Comparison of ENCODE assay signal across 13 cellular contexts in genomic region chr16:66365588-66365987, GRCh38. TPM values are rescaled to one million over a fixed set of nuclear protein-coding genes. Genes with fewer than 3 reads are reported as not detected.
DNase-seq lines count a peak whose midpoint lies in the region; ATAC-seq and TF ChIP-seq lines count a peak whose summit lies in the region.
"Had no signal": no experiment of that assay in that cellular context is flagged by ENCODE, and none has a peak within 500 bp of the region (broad histone marks: within the 10 kb centered on the region; RNA-seq: fewer than 3 reads in every experiment).

No MANE protein-coding gene starts in this region.

- H3K27me3 ChIP-seq in Peyer's patch (no peaks in the 10 kb centered on the region), endodermal cell (ENCODE audit: control insufficient read depth, insufficient read depth, low read length, poor library complexity, severe bottlenecking) (no peaks in the 10 kb centered on the region), liver (ENCODE audit: control insufficient read depth in 4 of 4, insufficient read depth in 4 of 4, low read length in 3 of 4) (peaks cover 0 to 8% (median 0%) of the 10 kb centered on the region in 4 donors), thyroid gland (no peaks in the 10 kb centered on the region), HAP-1 (ENCODE audit: low read depth) (peaks cover 15% of the 10 kb centered on the region)

- peaks cover 8% of the 10 kb centered on the region for H3K27me3 Mint-ChIP-seq in endodermal cell (ENCODE audit: insufficient read depth)

- WGBS in endodermal cell (ENCODE audit: insufficient coverage in 1 of 2, insufficient read length in 1 of 2), 2 experiments = 77 to 86% methylated on average over 3 of the region's 3 CpGs
- 58% methylated on average over 3 of the region's 3 CpGs for WGBS in liver
- 27 to 29% methylated on average over 3 of the region's 3 CpGs for WGBS in thyroid gland, 2 donors

- no peaks in the 10 kb centered on the region for H3K4me1 ChIP-seq in Peyer's patch
- H3K4me1 ChIP-seq in endodermal cell (ENCODE audit: control insufficient read depth, insufficient read depth, low read length) = peaks cover 7% of the 10 kb centered on the region
- peaks cover 0 to 5% (median 0%) of the 10 kb centered on the region in 4 donors for H3K4me1 ChIP-seq in liver (ENCODE audit: control insufficient read depth in 4 of 4, insufficient read depth in 4 of 4, low read length in 3 of 4)
- H3K4me1 ChIP-seq in thyroid gland = peaks cover 0 to 24% of the 10 kb centered on the region in 2 donors
- no peaks in the 10 kb centered on the region for H3K4me1 ChIP-seq in HAP-1

- no peak overlapping the region for H3K4me3 ChIP-seq in Peyer's patch
- no peak overlapping the region for H3K4me3 ChIP-seq in endodermal cell (ENCODE audit: low read length)
- no peak overlapping the region for H3K4me3 ChIP-seq in liver (ENCODE audit: low read depth in 1 of 3, low read length in 3 of 3)
- H3K4me3 ChIP-seq in thyroid gland (replicated peaks in 1 of 3) = no peak overlapping the region
- H3K4me3 ChIP-seq in HAP-1 = no peak overlapping the region

- H3K9ac ChIP-seq in endodermal cell (ENCODE audit: extremely low read depth, low read length, poor library complexity, severe bottlenecking) (no peak overlapping the region), liver (ENCODE audit: low read depth in 1 of 2, low read length in 2 of 2) (no peak overlapping the region)

- H3K4me1 Mint-ChIP-seq in endodermal cell = peaks cover 31% of the 10 kb centered on the region

- TF ChIP-seq POLR2A in Peyer's patch (IDR thresholded peaks at IDR 0.05) (no peak), thyroid gland (IDR thresholded peaks at IDR 0.05) (no peak)

- peak overlapping the region in 3 of 4 donors; percentile 3 to 55 (median 26) for H3K27ac ChIP-seq in Peyer's patch
- no peak overlapping the region for H3K27ac ChIP-seq in endodermal cell (ENCODE audit: low read depth, low read length)
- peak overlapping the region; percentile 70 to 83 for H3K27ac ChIP-seq in liver (ENCODE audit: low read depth in 1 of 2, low read length in 2 of 2)
- peak overlapping the region; percentile 49 to 68 (median 67) for H3K27ac ChIP-seq in thyroid gland

- no peak for DNase-seq in Peyer's patch
- DNase-seq in endodermal cell = peak; percentile 38
- no peak for DNase-seq in thyroid gland
- no peak for DNase-seq in HAP-1 (ENCODE audit: low spot score in 2 of 2)
- DNase-seq in Kasumi-1 (lab: John Stamatoyannopoulos, UW) = no peak
- no peak for DNase-seq in middle frontal gyrus (ENCODE audit: extremely low spot score, low spot score)
- DNase-seq: GOT3, NCI-H2029 treated with DMSO at 0.1 percent for 48 hours had no signal

- no peaks in the 10 kb centered on the region for H3K36me3 ChIP-seq in Peyer's patch
- H3K36me3 ChIP-seq in endodermal cell (ENCODE audit: control insufficient read depth, insufficient read depth, low read length) = no peaks in the 10 kb centered on the region
- no peaks in the 10 kb centered on the region for H3K36me3 ChIP-seq in liver (ENCODE audit: control insufficient read depth in 4 of 4, insufficient read depth in 3 of 4, low read depth in 1 of 4, low read length in 3 of 4)
- H3K36me3 ChIP-seq in thyroid gland = no peaks in the 10 kb centered on the region
- H3K36me3 ChIP-seq in HAP-1 (replicated peaks) = no peaks in the 10 kb centered on the region

- intact Hi-C loops in thyroid gland (cut with DNase I) = no loop called here

- ATAC-seq in GM18517 (IDR thresholded peaks at IDR 0.05; ENCODE audit: unreplicated experiment) = no peak
- ATAC-seq: activated naive CD4-positive, alpha-beta T cell treated with anti-CD3 and anti-CD28 coated beads, Interleukin-2, amount 50 U/mL, for 72 hours had no signal

- no peak overlapping the region for H3K4me3 Mint-ChIP-seq in endodermal cell
- H3K4me3 Mint-ChIP-seq: IgD-negative memory B cell had no signal

- no peaks in the 10 kb centered on the region for H3K9me3 ChIP-seq in Peyer's patch
- no peaks in the 10 kb centered on the region for H3K9me3 ChIP-seq in endodermal cell (ENCODE audit: control insufficient read depth, low read length)
- H3K9me3 ChIP-seq in liver (ENCODE audit: control insufficient read depth in 4 of 4, low read length in 3 of 4) = no peaks in the 10 kb centered on the region
- H3K9me3 ChIP-seq in thyroid gland = no peaks in the 10 kb centered on the region
- H3K9me3 ChIP-seq in HAP-1 = no peaks in the 10 kb centered on the region

- no peak for TF ChIP-seq CTCF in Peyer's patch (IDR thresholded peaks at IDR 0.05)
- TF ChIP-seq CTCF in endodermal cell (conservative IDR thresholded peaks at IDR 0.05) = no peak
- no peak for TF ChIP-seq CTCF in liver (IDR thresholded peaks at IDR 0.05; ENCODE audit: low read depth, low read length, missing input control)
- TF ChIP-seq CTCF in thyroid gland (IDR thresholded peaks at IDR 0.05) = no peak

- no peak overlapping the region for H3K27ac Mint-ChIP-seq in endodermal cell
- H3K27ac Mint-ChIP-seq: activated naive CD4-positive, alpha-beta T cell treated with anti-CD3 and anti-CD28 coated beads, Interleukin-2, amount 50 U/mL, for 72 hours had no signal

- TF ChIP-seq RAD21 in liver (IDR thresholded peaks at IDR 0.05) = no peak

- no peaks in the 10 kb centered on the region for H3K9me3 Mint-ChIP-seq in endodermal cell
- H3K9me3 Mint-ChIP-seq: activated naive CD4-positive, alpha-beta T cell treated with anti-CD3 and anti-CD28 coated beads, Interleukin-2, amount 50 U/mL, for 72 hours; IgD-negative memory B cell had no signal

- no peaks in the 10 kb centered on the region for H3K36me3 Mint-ChIP-seq in endodermal cell (ENCODE audit: low read depth)
- H3K36me3 Mint-ChIP-seq: activated naive CD4-positive, alpha-beta T cell treated with anti-CD3 and anti-CD28 coated beads, Interleukin-2, amount 50 U/mL, for 72 hours had no signal

- in situ Hi-C loops in HAP-1 (cut with MboI; ENCODE audit: low sequenced_read_pairs) = no loop called here

TF ChIP-seq in liver, 16 proteins besides CTCF, POLR2A, EP300 and RAD21:
- TF ChIP-seq NR2F2 (IDR thresholded peaks at IDR 0.05) (peak; percentile 7), RXRA (IDR thresholded peaks at IDR 0.05) (no peak)

RNA-seq across cellular contexts. Expression of gene CDH5, which starts 0.9 kb away (rescaled TPM):
- total RNA-seq in Peyer's patch = 10 to 100 TPM in 3 of 4 donors, 1 to 10 TPM in 1; 5.3 to 28.1 (median 11.4) TPM
- total RNA-seq in endodermal cell = under 1 TPM in 1 of 2 donors, not detected in 1; 0.18 TPM
- 0.39 TPM for polyA plus RNA-seq in endodermal cell (2013, experiment 1 of 2)
- 0.75 TPM for polyA plus RNA-seq in endodermal cell (2013, experiment 2 of 2)
- 10 to 100 TPM; 15.6 to 21.9 TPM for total RNA-seq in liver
- 10 to 100 TPM in 1 of 2 donors, 1 to 10 TPM in 1; 5.5 to 19.3 TPM for polyA plus RNA-seq in liver
- total RNA-seq in thyroid gland = 10 to 100 TPM; 56.0 to 90.0 (median 67.2) TPM
- total RNA-seq: activated naive CD4-positive, alpha-beta T cell treated with anti-CD3 and anti-CD28 coated beads, Interleukin-2, amount 50 U/mL, for 72 hours; T-helper 2 cell treated with Interferon-gamma antibody and Interleukin-4, amounts not matched to agents 100 ng/mL and 5 ng/mL, for 36 hours had no signal
- polyA plus RNA-seq: IgD-negative memory B cell had no signal

Comparison
In these comparisons a context has a peak if more than half of its experiments do, and no peak if none do; other contexts are left out.
1. RNA of gene CDH5, which starts 0.9 kb away (total RNA-seq): 56.0 to 90.0 TPM in thyroid gland, 15.6 to 21.9 TPM in liver and 5.3 to 28.1 TPM in Peyer's patch; 0.18 TPM in endodermal cell; every median in the first group is over 4 times any median in the second.